9 cellular contexts compared by ENCODE assay signal in genomic region chr20:36384022-36384619, GRCh38.
DNase-seq lines count a peak whose midpoint lies in the region; FAIRE-seq and TF ChIP-seq lines count a peak whose summit lies in the region.
"Had no signal": no experiment of that assay in that cellular context is flagged by ENCODE, and none has a peak within 500 bp of the region (broad histone marks: within the 10 kb centered on the region; RNA-seq: fewer than 3 reads in every experiment).

No MANE protein-coding gene starts in this region.

- DNase-seq in DMS53 (lab: John Stamatoyannopoulos, UW) (peak; percentile 20), DMS53 treated with DMSO at 0.1 percent for 48 hours (lab: John Stamatoyannopoulos, UW; ENCODE audit: unreplicated experiment) (no peak), RWPE1 (ENCODE audit: low spot score) (peak; percentile 77), chondrocyte (ENCODE audit: low spot score) (no peak), retina (peak; percentile 59), Ammon's horn (ENCODE audit: low spot score) (no peak), NCI-H1092 treated with DMSO at 0.1 percent for 48 hours (lab: John Stamatoyannopoulos, UW) (no peak), kidney (no peak)

- no peak overlapping the region for H3K27ac Mint-ChIP-seq in chondrocyte (ENCODE audit: unreplicated experiment)

- H3K4me1 Mint-ChIP-seq in chondrocyte (ENCODE audit: low read depth) = no peaks in the 10 kb centered on the region

- H3K4me3 Mint-ChIP-seq in chondrocyte (ENCODE audit: unreplicated experiment) = no peak overlapping the region

- no peaks in the 10 kb centered on the region for H3K4me1 ChIP-seq in kidney (ENCODE audit: control insufficient read depth in 1 of 2, insufficient read depth in 1 of 2, low read depth in 1 of 2, low read length in 2 of 2)

- H3K36me3 Mint-ChIP-seq in chondrocyte (ENCODE audit: low read depth) = no peaks in the 10 kb centered on the region

- no peak for FAIRE-seq in kidney (lab: Jason Lieb, UNC)
- FAIRE-seq: A204.1 had no signal

- intact Hi-C loops in kidney (cut with DNase I) = no loop called here

- TF ChIP-seq CTCF in RWPE1 (conservative IDR thresholded peaks at IDR 0.05; ENCODE audit: low read depth) (no peak; the same call in 1 of the 2 replicates), chondrocyte (IDR thresholded peaks at IDR 0.05) (peak; percentile 49), kidney (IDR thresholded peaks at IDR 0.05; ENCODE audit: borderline replicate concordance, extremely low read depth, insufficient read depth) (no peak)

- no peak overlapping the region for H3K4me3 ChIP-seq in kidney (ENCODE audit: low read length in 2 of 2)

- peaks cover 2 to 6% of the 10 kb centered on the region in 2 donors for H3K9me3 ChIP-seq in kidney (ENCODE audit: control insufficient read depth in 1 of 2, low read length in 2 of 2)

- H3K27ac ChIP-seq in RWPE1 = no peak overlapping the region
- H3K27ac ChIP-seq in kidney (ENCODE audit: low read depth in 2 of 2, low read length in 2 of 2) = no peak overlapping the region

- H3K36me3 ChIP-seq in kidney (ENCODE audit: control insufficient read depth in 1 of 2, insufficient read depth in 2 of 2, low read length in 2 of 2) = no peaks in the 10 kb centered on the region

- peaks cover 12% of the 10 kb centered on the region for H3K9me3 Mint-ChIP-seq in chondrocyte (ENCODE audit: low read depth)

- CTCF ChIA-PET in RWPE1 (lab: Yijun Ruan, JAX) = interaction anchor here (0.6 kb wide), 3 partner anchors 9 to 12 kb away, joined by 3 to 4 read pairs (median 3); no protein-coding TSS in a partner anchor

- no peak overlapping the region for H3K9ac ChIP-seq in kidney (ENCODE audit: low read length in 2 of 2)

- POLR2A ChIA-PET in RWPE1 (lab: Yijun Ruan, JAX; ENCODE audit: low non-redundant PET) = no interaction called here

- H3K27me3 Mint-ChIP-seq in chondrocyte (ENCODE audit: low read depth) = peaks cover 29% of the 10 kb centered on the region

Comparison
In these comparisons a context has a peak if more than half of its experiments do, and no peak if none do; other contexts are left out.
1. DNase-seq: peak in DMS53 (single experiment), RWPE1 (single experiment) and retina (single experiment); none in DMS53 treated with DMSO at 0.1 percent for 48 hours (single experiment), chondrocyte (single experiment), Ammon's horn (single experiment), NCI-H1092 treated with DMSO at 0.1 percent for 48 hours (single experiment) and kidney (single experiment).